ENCODE assay signal across 8 cellular contexts in genomic region chr3:173553635-173554280, GRCh38.
DNase-seq lines count a peak whose midpoint lies in the region; ATAC-seq, FAIRE-seq and TF ChIP-seq lines count a peak whose summit lies in the region.

No MANE protein-coding gene starts in this region.

- H3K9me2 ChIP-seq in neural cell (ENCODE audit: insufficient read depth, low read length), result no peaks in the 10 kb centered on the region

- no peak overlapping the region for H3K56ac ChIP-seq in H1 (replicated peaks; ENCODE audit: insufficient read length, low read depth, low read length)

- no peak overlapping the region for H4K8ac ChIP-seq in H1 (ENCODE audit: extremely low read depth, insufficient read depth, low read length)

- H3K79me2 ChIP-seq in H1 (ENCODE audit: control insufficient read depth in 1 of 2, insufficient read depth in 2 of 2, low read length in 2 of 2) (no peaks in the 10 kb centered on the region), neural cell (replicated peaks; ENCODE audit: insufficient read depth, low read length) (no peaks in the 10 kb centered on the region)

- ATAC-seq in GM18868 (IDR thresholded peaks at IDR 0.05; ENCODE audit: unreplicated experiment) (peak; percentile 54), HG02642 (IDR thresholded peaks at IDR 0.05; ENCODE audit: poor library complexity, unreplicated experiment) (no peak)

- no peak overlapping the region for H2BK15ac ChIP-seq in H1 (ENCODE audit: low read length)

- no peak overlapping the region for H3K18ac ChIP-seq in H1 (ENCODE audit: extremely low read depth, low read length)

- H3K27ac ChIP-seq in AG04450 (ENCODE audit: low read depth, low read length) (no peak overlapping the region), H1 (ENCODE audit: low read depth, low read length) (no peak overlapping the region), neural cell (ENCODE audit: low read length) (no peak overlapping the region)

- H2BK5ac ChIP-seq in H1 (ENCODE audit: low read depth, low read length), result no peak overlapping the region

- peak; percentile 62 to 68 for TF ChIP-seq RAD21 in H1 (IDR thresholded peaks at IDR 0.05 in 1 of 2, conservative IDR thresholded peaks at IDR 0.05 in 1 of 2; ENCODE audit: low read depth in 2 of 2, low read length in 2 of 2)
- TF ChIP-seq RAD21 in neural cell (conservative IDR thresholded peaks at IDR 0.05), result peak; percentile 32

- H3K23me2 ChIP-seq in H1 (ENCODE audit: low read depth, low read length), result no peaks in the 10 kb centered on the region

- H3K27me3 ChIP-seq in AG04450 (ENCODE audit: control insufficient read depth, insufficient read depth, low read length), result no peaks in the 10 kb centered on the region
- H3K27me3 ChIP-seq in H1 (replicated peaks in 1 of 4; ENCODE audit: control insufficient read depth in 3 of 4, extremely low read depth in 1 of 4, insufficient read depth in 3 of 4, low read length in 3 of 4), result no peaks in the 10 kb centered on the region
- H3K27me3 ChIP-seq in neural cell (ENCODE audit: insufficient read depth, low read depth, low read length), result no peaks in the 10 kb centered on the region

- no peak overlapping the region for H3K4me2 ChIP-seq in H1 (ENCODE audit: insufficient read depth in 1 of 2, low read depth in 2 of 2, low read length in 2 of 2)
- H3K4me2 ChIP-seq in neural cell (ENCODE audit: low read length), result no peak overlapping the region

- no peak for TF ChIP-seq POLR2A in H1 (IDR thresholded peaks at IDR 0.05; ENCODE audit: control extremely low read depth in 1 of 2, low read depth in 2 of 2, low read length in 2 of 2)

- peaks cover 0 to 4% (median 0%) of the 10 kb centered on the region in 4 experiments; a peak in 1 of 7 replicates for H3K4me1 ChIP-seq in H1 (replicated peaks in 1 of 4; ENCODE audit: control insufficient read depth in 3 of 4, insufficient read depth in 4 of 4, low read length in 3 of 4)

- H3K23ac ChIP-seq in H1 (ENCODE audit: insufficient read length), result no peak overlapping the region

- no peak for TF ChIP-seq EP300 in H1 (IDR thresholded peaks at IDR 0.05; ENCODE audit: borderline replicate concordance in 1 of 2, low read depth in 2 of 2, low read length in 2 of 2)
- TF ChIP-seq EP300 in neural cell (conservative IDR thresholded peaks at IDR 0.05; ENCODE audit: poor library complexity, severe bottlenecking), result no peak

- H2BK120ac ChIP-seq in H1 (replicated peaks; ENCODE audit: low read depth, low read length), result no peak overlapping the region

- H4K91ac ChIP-seq in H1 (replicated peaks; ENCODE audit: insufficient read length, low read length), result no peak overlapping the region

- no peak overlapping the region for H3K14ac ChIP-seq in H1 (ENCODE audit: insufficient read length)

- H3K4ac ChIP-seq in H1 (replicated peaks; ENCODE audit: insufficient read length, low read depth, low read length), result no peak overlapping the region

- no peaks in the 10 kb centered on the region for H3K36me3 ChIP-seq in H1 (ENCODE audit: control insufficient read depth in 2 of 4, insufficient read depth in 4 of 4, low read length in 3 of 4)
- no peaks in the 10 kb centered on the region for H3K36me3 ChIP-seq in neural cell (ENCODE audit: insufficient read depth, low read length)

- H3K4me3 Mint-ChIP-seq in activated CD4-positive, alpha-beta memory T cell treated with anti-CD3 and anti-CD28 coated beads for 36 hours, result no peak overlapping the region

- H3K4me1 Mint-ChIP-seq in activated CD4-positive, alpha-beta memory T cell treated with anti-CD3 and anti-CD28 coated beads for 36 hours (ENCODE audit: low read depth), result no peaks in the 10 kb centered on the region

- FAIRE-seq in H1 (lab: Jason Lieb, UNC), result peak; percentile 81

- H3K36me3 Mint-ChIP-seq in activated CD4-positive, alpha-beta memory T cell treated with anti-CD3 and anti-CD28 coated beads for 36 hours, result no peaks in the 10 kb centered on the region

- H2BK20ac ChIP-seq in H1 (ENCODE audit: low read length), result no peak overlapping the region

- no peak overlapping the region for H2BK12ac ChIP-seq in H1 (ENCODE audit: low read depth, low read length)

- DNase-seq in AG04450 (ENCODE audit: low read depth, low spot score), result peak; percentile 4
- peak; percentile 49 to 78 for DNase-seq in NCI-H524 (lab: John Stamatoyannopoulos, UW)
- DNase-seq in H1 (ENCODE audit: low read depth in 1 of 2, low spot score in 2 of 2), result no peak
- DNase-seq in 8988T, result no peak
- DNase-seq in activated CD4-positive, alpha-beta memory T cell treated with anti-CD3 and anti-CD28 coated beads for 36 hours, result no peak

- TF ChIP-seq CTCF in AG04450 (IDR thresholded peaks at IDR 0.05; ENCODE audit: low read depth, low read length), result peak; percentile 85
- peak in 2 of 3 experiments; percentile 61 to 78; a peak in 3 of 4 replicates for TF ChIP-seq CTCF in H1 (IDR thresholded peaks at IDR 0.05; ENCODE audit: control extremely low read depth in 1 of 3, insufficient read depth in 1 of 3, low read depth in 1 of 3, low read length in 3 of 3)
- TF ChIP-seq CTCF in neural cell (IDR thresholded peaks at IDR 0.05; ENCODE audit: poor library complexity, severe bottlenecking), result peak; percentile 50

- POLR2A ChIA-PET in AG04450 (lab: Yijun Ruan, JAX) (no interaction called here), H1 (lab: Charles Lee; ENCODE audit: partially characterized antibody) (interaction anchor here (1.0 kb wide), 1 partner anchor 156 kb away, joined by 3 read pairs; the partner anchor contains the start of gene NLGN1)
- POLR2A ChIA-PET in activated CD4-positive, alpha-beta memory T cell treated with anti-CD3 and anti-CD28 coated beads for 36 hours (lab: Charles Lee), result no interaction called here

- no peaks in the 10 kb centered on the region for H3K79me1 ChIP-seq in H1 (ENCODE audit: low read depth, low read length)

- H3K9ac ChIP-seq in H1 (replicated peaks in 1 of 4; ENCODE audit: extremely low read depth in 1 of 4, low read depth in 3 of 4, low read length in 3 of 4) (no peak overlapping the region), neural cell (ENCODE audit: low read length) (no peak overlapping the region)

- H4K5ac ChIP-seq in H1 (ENCODE audit: insufficient read length, low read depth, low read length), result no peak overlapping the region

- no peaks in the 10 kb centered on the region for H3F3A ChIP-seq in neural cell (ENCODE audit: insufficient read depth, low read length, poor library complexity, severe bottlenecking)

- intact Hi-C loops in activated CD4-positive, alpha-beta memory T cell treated with anti-CD3 and anti-CD28 coated beads for 36 hours (cut with micrococcal nuclease), result no loop called here

- H3K4me3 ChIP-seq in AG04450 (ENCODE audit: low read depth, low read length) (no peak overlapping the region), H1 (ENCODE audit: extremely low read depth in 1 of 4, insufficient read depth in 2 of 4, low read depth in 3 of 4, low read length in 4 of 4) (no peak overlapping the region), neural cell (ENCODE audit: low read length) (no peak overlapping the region)

- H2AFZ ChIP-seq in H1 (ENCODE audit: low read length), result no peak overlapping the region
- H2AFZ ChIP-seq in neural cell (ENCODE audit: low read depth, low read length), result no peak overlapping the region

- H4K20me1 ChIP-seq in H1 (replicated peaks in 1 of 2; ENCODE audit: control insufficient read depth in 1 of 2, insufficient read depth in 2 of 2, low read length in 2 of 2) (no peaks in the 10 kb centered on the region), neural cell (ENCODE audit: insufficient read depth) (no peaks in the 10 kb centered on the region)

- H3K9me3 ChIP-seq in AG04450 (ENCODE audit: control insufficient read depth, insufficient read depth, low read length) (no peaks in the 10 kb centered on the region), H1 (ENCODE audit: insufficient read depth in 2 of 2, low read depth in 1 of 2, low read length in 1 of 2) (no peaks in the 10 kb centered on the region), neural cell (ENCODE audit: low read length) (no peaks in the 10 kb centered on the region)

- H3K27ac Mint-ChIP-seq in activated CD4-positive, alpha-beta memory T cell treated with anti-CD3 and anti-CD28 coated beads for 36 hours, result no peak overlapping the region

- no peak overlapping the region for H2AK5ac ChIP-seq in H1 (ENCODE audit: low read depth, low read length)

- no peaks in the 10 kb centered on the region for H3K9me3 Mint-ChIP-seq in activated CD4-positive, alpha-beta memory T cell treated with anti-CD3 and anti-CD28 coated beads for 36 hours

- 62% methylated on average over 3 of the region's 3 CpGs; no CpG with 5 or more reads in 1 of the 2 experiments for WGBS in H1 (ENCODE audit: extremely low coverage in 1 of 2, insufficient coverage in 1 of 2, insufficient read length in 1 of 2, insufficient replicate concordance in 2 of 2, low coverage in 1 of 2, low lambda C conversion rate in 2 of 2, missing lambda C conversion rate in 1 of 2), 2 experiments

- CTCF ChIA-PET in AG04450 (lab: Charles Lee), result interaction anchor here (0.5 to 5.7 kb wide), 24 partner anchors 11 to 1553 kb away, joined by 3 to 38 read pairs (median 4); no protein-coding TSS in a partner anchor
- CTCF ChIA-PET in H1 (lab: Charles Lee; ENCODE audit: partially characterized antibody), result interaction anchor here (0.7 to 3.6 kb wide), 15 partner anchors 9 to 462 kb away, joined by 3 to 10 read pairs (median 4); no protein-coding TSS in a partner anchor
- CTCF ChIA-PET in activated CD4-positive, alpha-beta memory T cell treated with anti-CD3 and anti-CD28 coated beads for 36 hours (lab: Charles Lee), result interaction anchor here (0.6 to 0.7 kb wide), 2 partner anchors 206 to 746 kb away, joined by 3 read pairs; no protein-coding TSS in a partner anchor

- no peaks in the 10 kb centered on the region for H3K27me3 Mint-ChIP-seq in activated CD4-positive, alpha-beta memory T cell treated with anti-CD3 and anti-CD28 coated beads for 36 hours

TF ChIP-seq in H1, 55 proteins besides CTCF, POLR2A, EP300 and RAD21:
- TF ChIP-seq EGR1 (IDR thresholded peaks at IDR 0.05; ENCODE audit: borderline replicate concordance, low read depth, low read length) (no peak), TEAD4 (IDR thresholded peaks at IDR 0.05; ENCODE audit: low read depth, low read length) (peak; percentile 80)

TF ChIP-seq in neural cell, 6 proteins besides CTCF, POLR2A, EP300 and RAD21:
- no peak for TF ChIP-seq POLR2AphosphoS5 (IDR thresholded peaks at IDR 0.05)
- TF ChIP-seq SMC3 (conservative IDR thresholded peaks at IDR 0.05; ENCODE audit: poor library complexity), result peak; percentile 34

Comparison
In these comparisons a context has a peak if more than half of its experiments do, and no peak if none do; other contexts are left out.
1. DNase-seq: peak in AG04450 (single experiment) and NCI-H524 (2 of 2); none in H1 (0 of 2), 8988T (single experiment) and activated CD4-positive, alpha-beta memory T cell treated with anti-CD3 and anti-CD28 coated beads for 36 hours (single experiment).
2. Peak in every context shown above with its lines, with median percentiles within 50 percentile points of each other: CTCF ChIP-seq.